Comparison of ENCODE assay signal across 34 cellular contexts in the genomic region with DNA sequence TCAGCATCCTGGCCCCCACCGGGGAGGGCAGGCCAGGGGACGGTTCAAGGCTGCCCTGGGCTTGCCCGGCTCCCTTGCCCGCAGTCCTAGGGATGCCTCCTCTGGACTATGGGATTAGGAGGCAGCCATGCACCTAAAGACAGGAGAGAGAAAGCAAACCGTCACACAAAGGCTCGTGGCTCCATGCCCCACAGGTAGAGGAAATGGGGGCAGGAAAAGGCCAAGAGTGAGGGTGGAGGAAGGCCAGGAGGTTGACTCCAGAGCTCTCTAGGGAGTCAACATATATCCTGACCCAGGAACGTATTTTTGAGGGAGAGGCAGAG. TPM values are rescaled to one million over a fixed set of nuclear protein-coding genes. Genes with fewer than 3 reads are reported as not detected.
A peak's percentile ranks its signal among the peaks of the same experiment; 100 is the strongest.
DNase-seq lines count a peak whose midpoint lies in the region; ATAC-seq and TF ChIP-seq lines count a peak whose summit lies in the region.
"Had no signal": no experiment of that assay in that cellular context is flagged by ENCODE, and none has a peak within 500 bp of the region (broad histone marks: within the 10 kb centered on the region; RNA-seq: fewer than 3 reads in every experiment).

No MANE protein-coding gene starts in this region.

- H3K18ac ChIP-seq in neuronal stem cell (ENCODE audit: low read length): no peak overlapping the region

- no peaks in the 10 kb centered on the region for H3K9me3 Mint-ChIP-seq in activated CD8-positive, alpha-beta T cell treated with anti-CD3 and anti-CD28 coated beads for 36 hours
- H3K9me3 Mint-ChIP-seq in activated CD8-positive, alpha-beta T cell treated with anti-CD3 and anti-CD28 coated beads, Interleukin-2, amount 10 ng/mL, durations not matched to agents 7 days and 5 days (ENCODE audit: insufficient read depth): no peaks in the 10 kb centered on the region
- no peaks in the 10 kb centered on the region for H3K9me3 Mint-ChIP-seq in effector memory CD8-positive, alpha-beta T cell
- H3K9me3 Mint-ChIP-seq: activated naive CD4-positive, alpha-beta T cell treated with anti-CD3 and anti-CD28 coated beads, Interleukin-2, amount 10 ng/mL, durations not matched to agents 7 days and 5 days; activated T-helper 1 cell treated with anti-CD3 and anti-CD28 coated beads, Interleukin-12 subunit alpha, Interleukin-12 subunit beta, Interleukin-2, Interleukin-4 antibody, amounts not matched to agents 30 ng/mL and 10 ng/mL and 1 ng/mL, durations not matched to agents 14 hours and 24 hours and 36 hours; CD4-positive, CD25-positive, alpha-beta regulatory T cell; mesothelial cell of epicardium; naive B cell had no signal

- H3K27ac ChIP-seq in BLaER1 (no peak overlapping the region), neuronal stem cell (replicated peaks; ENCODE audit: low read length) (no peak overlapping the region)
- H3K27ac ChIP-seq: epithelial cell of prostate, GM23248, ovary, testis had no signal

- H3K4me3 ChIP-seq in BLaER1 (no peak overlapping the region), neuronal stem cell (ENCODE audit: low read length in 2 of 2) (no peak overlapping the region)
- H3K4me3 ChIP-seq: GM23248, ovary, testis had no signal

- peaks cover 15% of the 10 kb centered on the region for H3K79me1 ChIP-seq in neuronal stem cell (ENCODE audit: low read depth, low read length)

- intact Hi-C loops in activated CD8-positive, alpha-beta T cell treated with anti-CD3 and anti-CD28 coated beads for 36 hours (cut with micrococcal nuclease): no loop called here

- H3K36me3 ChIP-seq in BLaER1 (peaks cover 94% of the 10 kb centered on the region), neuronal stem cell (replicated peaks in 1 of 2; ENCODE audit: control insufficient read depth in 2 of 2, insufficient read depth in 2 of 2, low read length in 2 of 2) (peaks cover 24 to 66% of the 10 kb centered on the region in 2 donors)
- H3K36me3 ChIP-seq: ovary had no signal

- no peak overlapping the region for H3K4ac ChIP-seq in neuronal stem cell (ENCODE audit: low read length)

- H4K91ac ChIP-seq in neuronal stem cell (ENCODE audit: low read depth, low read length, poor library complexity): no peak overlapping the region

- TF ChIP-seq CTCF in activated CD8-positive, alpha-beta T cell treated with anti-CD3 and anti-CD28 coated beads for 36 hours (IDR thresholded peaks at IDR 0.05): no peak

- CTCF ChIA-PET in activated CD8-positive, alpha-beta T cell treated with anti-CD3 and anti-CD28 coated beads for 36 hours (lab: Charles Lee): no interaction called here
- CTCF ChIA-PET in activated CD8-positive, alpha-beta T cell treated with anti-CD3 and anti-CD28 coated beads, Interleukin-2, amount 10 ng/mL, durations not matched to agents 7 days and 5 days (lab: Charles Lee): no interaction called here

- peaks cover 53% of the 10 kb centered on the region for H3K36me3 Mint-ChIP-seq in activated CD8-positive, alpha-beta T cell treated with anti-CD3 and anti-CD28 coated beads for 36 hours (ENCODE audit: low read depth)
- H3K36me3 Mint-ChIP-seq in activated CD8-positive, alpha-beta T cell treated with anti-CD3 and anti-CD28 coated beads, Interleukin-2, amount 10 ng/mL, durations not matched to agents 7 days and 5 days (ENCODE audit: low read depth): peaks cover 68% of the 10 kb centered on the region
- peaks cover 60% of the 10 kb centered on the region for H3K36me3 Mint-ChIP-seq in effector memory CD8-positive, alpha-beta T cell (ENCODE audit: insufficient read depth)

- H3K4me2 ChIP-seq in BLaER1: 0 out of 2 replicates have a peak overlapping the region, but pooled peaks have one; percentile 9
- no peak overlapping the region for H3K4me2 ChIP-seq in neuronal stem cell (ENCODE audit: insufficient read depth, low read length, poor library complexity, severe bottlenecking)

- H3K14ac ChIP-seq in neuronal stem cell (ENCODE audit: low read length): no peak overlapping the region

- no peak overlapping the region for H2BK12ac ChIP-seq in neuronal stem cell (ENCODE audit: low read length)

- no peak overlapping the region for H2AK5ac ChIP-seq in neuronal stem cell (ENCODE audit: low read depth, low read length)

- no peak for ATAC-seq in activated CD8-positive, alpha-beta T cell treated with anti-CD3 and anti-CD28 coated beads for 36 hours
- ATAC-seq in activated CD8-positive, alpha-beta T cell treated with anti-CD3 and anti-CD28 coated beads, Interleukin-2, amount 10 ng/mL, durations not matched to agents 7 days and 5 days: no peak
- ATAC-seq in effector memory CD8-positive, alpha-beta T cell (replicated peaks): no peak
- ATAC-seq in HG03097 (IDR thresholded peaks at IDR 0.05; ENCODE audit: low FRiP score, unreplicated experiment): no peak
- ATAC-seq: activated CD8-positive, alpha-beta memory T cell treated with anti-CD3 and anti-CD28 coated beads, Interleukin-2, amount 10 ng/mL, durations not matched to agents 7 days and 5 days had no signal

- H3K27ac Mint-ChIP-seq in activated CD8-positive, alpha-beta T cell treated with anti-CD3 and anti-CD28 coated beads for 36 hours: peak overlapping the region; percentile 57
- H3K27ac Mint-ChIP-seq in activated CD8-positive, alpha-beta T cell treated with anti-CD3 and anti-CD28 coated beads, Interleukin-2, amount 10 ng/mL, durations not matched to agents 7 days and 5 days: no peak overlapping the region
- H3K27ac Mint-ChIP-seq in effector memory CD8-positive, alpha-beta T cell: peak overlapping the region; percentile 62 to 75
- H3K27ac Mint-ChIP-seq: activated CD8-positive, alpha-beta memory T cell treated with anti-CD3 and anti-CD28 coated beads, Interleukin-2, amount 10 ng/mL, durations not matched to agents 7 days and 5 days; activated naive CD4-positive, alpha-beta T cell treated with anti-CD3 and anti-CD28 coated beads, Interleukin-2, amount 10 ng/mL, durations not matched to agents 7 days and 5 days; activated T-helper 1 cell treated with anti-CD3 and anti-CD28 coated beads, Interleukin-12 subunit alpha, Interleukin-12 subunit beta, Interleukin-2, Interleukin-4 antibody, amounts not matched to agents 30 ng/mL and 10 ng/mL and 1 ng/mL, durations not matched to agents 14 hours and 24 hours and 36 hours; mesothelial cell of epicardium had no signal

- H3K27me3 ChIP-seq in BLaER1 (no peaks in the 10 kb centered on the region), neuronal stem cell (ENCODE audit: control insufficient read depth in 3 of 3, insufficient read depth in 3 of 3, low read depth in 1 of 3, low read length in 3 of 3) (no peaks in the 10 kb centered on the region)
- H3K27me3 ChIP-seq: ovary, testis had no signal

- H2BK15ac ChIP-seq in neuronal stem cell (ENCODE audit: low read length): no peak overlapping the region

- H3K4me1 ChIP-seq in BLaER1 (peaks cover 68% of the 10 kb centered on the region), neuronal stem cell (ENCODE audit: control insufficient read depth in 2 of 2, insufficient read depth in 1 of 2, low read depth in 1 of 2, low read length in 2 of 2) (no peaks in the 10 kb centered on the region)

- DNase-seq in activated CD8-positive, alpha-beta T cell treated with anti-CD3 and anti-CD28 coated beads for 36 hours: no peak
- no peak for DNase-seq in activated CD8-positive, alpha-beta T cell treated with anti-CD3 and anti-CD28 coated beads, Interleukin-2, amount 10 ng/mL, durations not matched to agents 7 days and 5 days
- no peak for DNase-seq in effector memory CD8-positive, alpha-beta T cell
- no peak for DNase-seq in neuronal stem cell (ENCODE audit: low spot score)
- no peak for DNase-seq in inferior parietal cortex (ENCODE audit: extremely low spot score)
- DNase-seq in stimulated activated CD4-positive, alpha-beta T cell treated with anti-CD3 and anti-CD28 coated beads, Interleukin-12 subunit alpha, Interleukin-12 subunit beta, amount 100 ng/mL, for 4 hours: no peak
- DNase-seq: activated CD4-positive, alpha-beta T cell treated with anti-CD3 and anti-CD28 coated beads for 48 hours; activated CD8-positive, alpha-beta memory T cell treated with anti-CD3 and anti-CD28 coated beads, Interleukin-2, amount 10 ng/mL, durations not matched to agents 7 days and 5 days; activated naive CD4-positive, alpha-beta T cell treated with anti-CD3 and anti-CD28 coated beads, Interleukin-2, amount 10 ng/mL, durations not matched to agents 7 days and 5 days; aorta; CD4-positive, CD25-positive, alpha-beta regulatory T cell; effector CD4-positive, alpha-beta T cell; GM23248; naive B cell; NCI-H1048; NCI-H446; NCI-H774; ovary; SHP77 treated with DMSO at 0.1 percent for 48 hours; stimulated activated naive CD4-positive, alpha-beta T cell treated with Interleukin-2 at 50 U/mL for 16 hours; T-helper 9 cell; testis had no signal

- POLR2A ChIA-PET in activated CD8-positive, alpha-beta T cell treated with anti-CD3 and anti-CD28 coated beads for 36 hours (lab: Charles Lee): interaction anchor here (1.3 kb wide), 2 partner anchors 9 to 24 kb away, joined by 3 read pairs; no protein-coding TSS in a partner anchor
- POLR2A ChIA-PET in activated CD8-positive, alpha-beta T cell treated with anti-CD3 and anti-CD28 coated beads, Interleukin-2, amount 10 ng/mL, durations not matched to agents 7 days and 5 days (lab: Charles Lee): interaction anchor here (0.7 kb wide), 1 partner anchor 9 kb away, joined by 3 read pairs; no protein-coding TSS in a partner anchor

- H3K23ac ChIP-seq in neuronal stem cell (ENCODE audit: low read depth, low read length, poor library complexity): peak overlapping the region; percentile 55

- peak overlapping the region; percentile 17 for H4K8ac ChIP-seq in neuronal stem cell (ENCODE audit: low read depth, low read length)

- H3K27me3 Mint-ChIP-seq in activated CD8-positive, alpha-beta T cell treated with anti-CD3 and anti-CD28 coated beads for 36 hours: no peaks in the 10 kb centered on the region
- H3K27me3 Mint-ChIP-seq in activated CD8-positive, alpha-beta T cell treated with anti-CD3 and anti-CD28 coated beads, Interleukin-2, amount 10 ng/mL, durations not matched to agents 7 days and 5 days (ENCODE audit: low read depth): no peaks in the 10 kb centered on the region
- H3K27me3 Mint-ChIP-seq in effector memory CD8-positive, alpha-beta T cell: no peaks in the 10 kb centered on the region
- H3K27me3 Mint-ChIP-seq: activated CD8-positive, alpha-beta memory T cell treated with anti-CD3 and anti-CD28 coated beads, Interleukin-2, amount 10 ng/mL, durations not matched to agents 7 days and 5 days; activated naive CD4-positive, alpha-beta T cell treated with anti-CD3 and anti-CD28 coated beads, Interleukin-2, amount 10 ng/mL, durations not matched to agents 7 days and 5 days; CD4-positive, CD25-positive, alpha-beta regulatory T cell; naive B cell had no signal

- peaks cover 100% of the 10 kb centered on the region for H4K20me1 ChIP-seq in BLaER1

- H2AFZ ChIP-seq in neuronal stem cell (ENCODE audit: low read length): no peak overlapping the region
- H2AFZ ChIP-seq: GM23248 had no signal

- H2BK120ac ChIP-seq in neuronal stem cell (ENCODE audit: low read depth, low read length): no peak overlapping the region

- H3K4me1 Mint-ChIP-seq in activated CD8-positive, alpha-beta T cell treated with anti-CD3 and anti-CD28 coated beads for 36 hours (ENCODE audit: low read depth): peaks cover 56% of the 10 kb centered on the region
- H3K4me1 Mint-ChIP-seq in activated CD8-positive, alpha-beta T cell treated with anti-CD3 and anti-CD28 coated beads, Interleukin-2, amount 10 ng/mL, durations not matched to agents 7 days and 5 days (ENCODE audit: low read depth): peaks cover 49% of the 10 kb centered on the region
- H3K4me1 Mint-ChIP-seq in effector memory CD8-positive, alpha-beta T cell (ENCODE audit: low read depth in 2 of 2): peaks cover 50 to 53% of the 10 kb centered on the region in 2 donors

- H2BK5ac ChIP-seq in neuronal stem cell (ENCODE audit: low read length): no peak overlapping the region

- H3K4me3 Mint-ChIP-seq in activated CD8-positive, alpha-beta T cell treated with anti-CD3 and anti-CD28 coated beads for 36 hours: no peak overlapping the region
- no peak overlapping the region for H3K4me3 Mint-ChIP-seq in activated CD8-positive, alpha-beta T cell treated with anti-CD3 and anti-CD28 coated beads, Interleukin-2, amount 10 ng/mL, durations not matched to agents 7 days and 5 days
- peak overlapping the region in 1 of 2 donors; percentile 22 for H3K4me3 Mint-ChIP-seq in effector memory CD8-positive, alpha-beta T cell
- H3K4me3 Mint-ChIP-seq: activated CD8-positive, alpha-beta memory T cell treated with anti-CD3 and anti-CD28 coated beads, Interleukin-2, amount 10 ng/mL, durations not matched to agents 7 days and 5 days; activated naive CD4-positive, alpha-beta T cell treated with anti-CD3 and anti-CD28 coated beads, Interleukin-2, amount 10 ng/mL, durations not matched to agents 7 days and 5 days; activated T-helper 1 cell treated with anti-CD3 and anti-CD28 coated beads, Interleukin-12 subunit alpha, Interleukin-12 subunit beta, Interleukin-2, Interleukin-4 antibody, amounts not matched to agents 30 ng/mL and 10 ng/mL and 1 ng/mL, durations not matched to agents 14 hours and 24 hours and 36 hours; mesothelial cell of epicardium had no signal

- no CpG with 5 or more reads among the region's 7 CpGs for WGBS in neuronal stem cell (ENCODE audit: extremely low coverage in 2 of 2, insufficient read length in 2 of 2, insufficient replicate concordance in 1 of 2), 2 donors

- no peak overlapping the region for H3K9ac ChIP-seq in BLaER1
- peak overlapping the region; percentile 60 for H3K9ac ChIP-seq in neuronal stem cell (ENCODE audit: low read depth, low read length, poor library complexity)
- H3K9ac ChIP-seq: GM23248 had no signal

- no peaks in the 10 kb centered on the region for H3K9me3 ChIP-seq in BLaER1
- no peaks in the 10 kb centered on the region for H3K9me3 ChIP-seq in neuronal stem cell (replicated peaks in 1 of 2; ENCODE audit: control insufficient read depth in 2 of 2, insufficient read depth in 1 of 2, low read depth in 1 of 2, low read length in 2 of 2)
- H3K9me3 ChIP-seq: ovary, testis had no signal

RNA-seq across cellular contexts. Expression of a gene that starts 9.7 kb away (rescaled TPM):
- total RNA-seq in activated CD8-positive, alpha-beta T cell treated with anti-CD3 and anti-CD28 coated beads for 36 hours: 100 to 1,000 TPM; 161 to 171 TPM
- 100 to 1,000 TPM; 154 to 161 TPM for total RNA-seq in activated CD8-positive, alpha-beta T cell treated with anti-CD3 and anti-CD28 coated beads, Interleukin-2, amount 10 ng/mL, durations not matched to agents 7 days and 5 days
- 43.6 TPM for polyA plus RNA-seq in neuronal stem cell (2013, experiment 1 of 2)
- 43.0 TPM for polyA plus RNA-seq in neuronal stem cell (2013, experiment 2 of 2)

RNA-seq across cellular contexts. Expression of a gene that starts 53.1 kb away (rescaled TPM):
- total RNA-seq in activated CD8-positive, alpha-beta T cell treated with anti-CD3 and anti-CD28 coated beads for 36 hours: not detected
- not detected for total RNA-seq in activated CD8-positive, alpha-beta T cell treated with anti-CD3 and anti-CD28 coated beads, Interleukin-2, amount 10 ng/mL, durations not matched to agents 7 days and 5 days
- not detected for polyA plus RNA-seq in neuronal stem cell (2013, experiment 1 of 2)
- not detected for polyA plus RNA-seq in neuronal stem cell (2013, experiment 2 of 2)
- total RNA-seq: A172; activated CD8-positive, alpha-beta memory T cell treated with anti-CD3 and anti-CD28 coated beads, Interleukin-2, amount 10 ng/mL, durations not matched to agents 7 days and 5 days; activated T-helper 1 cell treated with anti-CD3 and anti-CD28 coated beads, Interleukin-12 subunit alpha, Interleukin-12 subunit beta, Interleukin-2, Interleukin-4 antibody, amounts not matched to agents 30 ng/mL and 10 ng/mL and 1 ng/mL, durations not matched to agents 14 hours and 24 hours and 36 hours; aorta; bronchial epithelial cell; CD4-positive, CD25-positive, alpha-beta regulatory T cell; Daoy; glomerular endothelial cell; GM23248; HT1080; liver; mesothelial cell of epicardium; ovary; renal cortical epithelial cell; testis had no signal
- polyA plus RNA-seq: aorta; CD4-positive, CD25-positive, alpha-beta regulatory T cell; GM23248; liver; ovary had no signal
